In the genomic region with DNA sequence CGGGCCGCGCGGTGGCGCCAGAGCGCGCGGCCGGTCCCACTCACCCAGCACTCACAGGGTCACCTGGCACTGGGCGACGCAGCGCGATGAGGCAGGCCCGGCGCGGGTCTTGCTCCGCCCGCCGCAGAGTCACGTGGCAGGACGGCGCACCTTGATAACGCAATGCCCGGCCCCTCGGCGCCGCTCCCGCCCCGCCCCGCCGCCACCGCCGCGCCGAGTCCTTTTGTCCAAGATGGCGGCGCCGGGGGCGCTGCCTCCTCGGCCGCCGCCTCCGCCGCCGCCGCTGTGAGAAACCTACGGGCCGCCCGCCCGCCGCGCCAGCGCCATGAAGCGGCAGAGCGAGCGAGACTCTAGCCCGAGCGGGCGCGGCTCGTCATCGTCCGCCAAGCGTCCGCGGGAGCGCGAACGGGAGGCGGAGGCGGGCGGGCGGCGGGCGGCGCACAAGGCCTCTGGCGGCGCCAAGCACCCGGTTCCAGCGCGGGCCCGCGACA, we compare ENCODE assay signal across 1 cellular context.
A peak's percentile ranks its signal among the peaks of the same experiment; 100 is the strongest.
TF ChIP-seq lines count a peak whose summit lies in the region.

A gene with protein sequence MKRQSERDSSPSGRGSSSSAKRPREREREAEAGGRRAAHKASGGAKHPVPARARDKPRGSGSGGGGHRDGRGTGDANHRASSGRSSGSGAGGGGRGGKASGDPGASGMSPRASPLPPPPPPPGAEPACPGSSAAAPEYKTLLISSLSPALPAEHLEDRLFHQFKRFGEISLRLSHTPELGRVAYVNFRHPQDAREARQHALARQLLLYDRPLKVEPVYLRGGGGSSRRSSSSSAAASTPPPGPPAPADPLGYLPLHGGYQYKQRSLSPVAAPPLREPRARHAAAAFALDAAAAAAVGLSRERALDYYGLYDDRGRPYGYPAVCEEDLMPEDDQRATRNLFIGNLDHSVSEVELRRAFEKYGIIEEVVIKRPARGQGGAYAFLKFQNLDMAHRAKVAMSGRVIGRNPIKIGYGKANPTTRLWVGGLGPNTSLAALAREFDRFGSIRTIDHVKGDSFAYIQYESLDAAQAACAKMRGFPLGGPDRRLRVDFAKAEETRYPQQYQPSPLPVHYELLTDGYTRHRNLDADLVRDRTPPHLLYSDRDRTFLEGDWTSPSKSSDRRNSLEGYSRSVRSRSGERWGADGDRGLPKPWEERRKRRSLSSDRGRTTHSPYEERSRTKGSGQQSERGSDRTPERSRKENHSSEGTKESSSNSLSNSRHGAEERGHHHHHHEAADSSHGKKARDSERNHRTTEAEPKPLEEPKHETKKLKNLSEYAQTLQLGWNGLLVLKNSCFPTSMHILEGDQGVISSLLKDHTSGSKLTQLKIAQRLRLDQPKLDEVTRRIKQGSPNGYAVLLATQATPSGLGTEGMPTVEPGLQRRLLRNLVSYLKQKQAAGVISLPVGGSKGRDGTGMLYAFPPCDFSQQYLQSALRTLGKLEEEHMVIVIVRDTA (plus strand): TSS at position 211 of the 491 bp plus-strand sequence. CDS start 115 bp downstream, at position 326.

TF ChIP-seq in K562, 482 proteins besides CTCF, POLR2A, EP300 and RAD21 (continued from another document and continues in another):
- TF ChIP-seq, protein P1, sequence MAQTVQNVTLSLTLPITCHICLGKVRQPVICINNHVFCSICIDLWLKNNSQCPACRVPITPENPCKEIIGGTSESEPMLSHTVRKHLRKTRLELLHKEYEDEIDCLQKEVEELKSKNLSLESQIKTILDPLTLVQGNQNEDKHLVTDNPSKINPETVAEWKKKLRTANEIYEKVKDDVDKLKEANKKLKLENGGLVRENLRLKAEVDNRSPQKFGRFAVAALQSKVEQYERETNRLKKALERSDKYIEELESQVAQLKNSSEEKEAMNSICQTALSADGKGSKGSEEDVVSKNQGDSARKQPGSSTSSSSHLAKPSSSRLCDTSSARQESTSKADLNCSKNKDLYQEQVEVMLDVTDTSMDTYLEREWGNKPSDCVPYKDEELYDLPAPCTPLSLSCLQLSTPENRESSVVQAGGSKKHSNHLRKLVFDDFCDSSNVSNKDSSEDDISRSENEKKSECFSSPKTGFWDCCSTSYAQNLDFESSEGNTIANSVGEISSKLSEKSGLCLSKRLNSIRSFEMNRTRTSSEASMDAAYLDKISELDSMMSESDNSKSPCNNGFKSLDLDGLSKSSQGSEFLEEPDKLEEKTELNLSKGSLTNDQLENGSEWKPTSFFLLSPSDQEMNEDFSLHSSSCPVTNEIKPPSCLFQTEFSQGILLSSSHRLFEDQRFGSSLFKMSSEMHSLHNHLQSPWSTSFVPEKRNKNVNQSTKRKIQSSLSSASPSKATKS (CRISPR knock-in tag; IDR thresholded peaks at IDR 0.05) = no peak
- TF ChIP-seq NFIC (IDR thresholded peaks at IDR 0.05) = no peak; the same call in 1 of the 2 replicates
- TF ChIP-seq ZNF699 (CRISPR knock-in tag; IDR thresholded peaks at IDR 0.05; ENCODE audit: insufficient replicate concordance) = no peak
- TF ChIP-seq HMGN3 (IDR thresholded peaks at IDR 0.05; ENCODE audit: borderline replicate concordance, extremely low read depth, insufficient read length, low read depth, low read length) = peak; percentile 78
- no peak for TF ChIP-seq ZNF707 (CRISPR knock-in tag; conservative IDR thresholded peaks at IDR 0.05)
- TF ChIP-seq ZC3H8 (IDR thresholded peaks at IDR 0.05) = no peak
- no peak for TF ChIP-seq ZNF589 (CRISPR knock-in tag; IDR thresholded peaks at IDR 0.05; ENCODE audit: low read depth)
- TF ChIP-seq, protein P2, sequence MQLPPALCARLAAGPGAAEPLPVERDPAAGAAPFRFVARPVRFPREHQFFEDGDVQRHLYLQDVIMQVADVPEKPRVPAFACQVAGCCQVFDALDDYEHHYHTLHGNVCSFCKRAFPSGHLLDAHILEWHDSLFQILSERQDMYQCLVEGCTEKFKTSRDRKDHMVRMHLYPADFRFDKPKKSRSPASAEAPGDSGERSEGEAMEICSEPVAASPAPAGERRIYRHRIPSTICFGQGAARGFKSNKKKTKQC (CRISPR knock-in tag; IDR thresholded peaks at IDR 0.05) = no peak
- TF ChIP-seq, protein P3, sequence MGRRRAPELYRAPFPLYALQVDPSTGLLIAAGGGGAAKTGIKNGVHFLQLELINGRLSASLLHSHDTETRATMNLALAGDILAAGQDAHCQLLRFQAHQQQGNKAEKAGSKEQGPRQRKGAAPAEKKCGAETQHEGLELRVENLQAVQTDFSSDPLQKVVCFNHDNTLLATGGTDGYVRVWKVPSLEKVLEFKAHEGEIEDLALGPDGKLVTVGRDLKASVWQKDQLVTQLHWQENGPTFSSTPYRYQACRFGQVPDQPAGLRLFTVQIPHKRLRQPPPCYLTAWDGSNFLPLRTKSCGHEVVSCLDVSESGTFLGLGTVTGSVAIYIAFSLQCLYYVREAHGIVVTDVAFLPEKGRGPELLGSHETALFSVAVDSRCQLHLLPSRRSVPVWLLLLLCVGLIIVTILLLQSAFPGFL (CRISPR knock-in tag; IDR thresholded peaks at IDR 0.05) = no peak
- no peak for TF ChIP-seq ZSCAN29 (IDR thresholded peaks at IDR 0.05)
- TF ChIP-seq, protein P4, sequence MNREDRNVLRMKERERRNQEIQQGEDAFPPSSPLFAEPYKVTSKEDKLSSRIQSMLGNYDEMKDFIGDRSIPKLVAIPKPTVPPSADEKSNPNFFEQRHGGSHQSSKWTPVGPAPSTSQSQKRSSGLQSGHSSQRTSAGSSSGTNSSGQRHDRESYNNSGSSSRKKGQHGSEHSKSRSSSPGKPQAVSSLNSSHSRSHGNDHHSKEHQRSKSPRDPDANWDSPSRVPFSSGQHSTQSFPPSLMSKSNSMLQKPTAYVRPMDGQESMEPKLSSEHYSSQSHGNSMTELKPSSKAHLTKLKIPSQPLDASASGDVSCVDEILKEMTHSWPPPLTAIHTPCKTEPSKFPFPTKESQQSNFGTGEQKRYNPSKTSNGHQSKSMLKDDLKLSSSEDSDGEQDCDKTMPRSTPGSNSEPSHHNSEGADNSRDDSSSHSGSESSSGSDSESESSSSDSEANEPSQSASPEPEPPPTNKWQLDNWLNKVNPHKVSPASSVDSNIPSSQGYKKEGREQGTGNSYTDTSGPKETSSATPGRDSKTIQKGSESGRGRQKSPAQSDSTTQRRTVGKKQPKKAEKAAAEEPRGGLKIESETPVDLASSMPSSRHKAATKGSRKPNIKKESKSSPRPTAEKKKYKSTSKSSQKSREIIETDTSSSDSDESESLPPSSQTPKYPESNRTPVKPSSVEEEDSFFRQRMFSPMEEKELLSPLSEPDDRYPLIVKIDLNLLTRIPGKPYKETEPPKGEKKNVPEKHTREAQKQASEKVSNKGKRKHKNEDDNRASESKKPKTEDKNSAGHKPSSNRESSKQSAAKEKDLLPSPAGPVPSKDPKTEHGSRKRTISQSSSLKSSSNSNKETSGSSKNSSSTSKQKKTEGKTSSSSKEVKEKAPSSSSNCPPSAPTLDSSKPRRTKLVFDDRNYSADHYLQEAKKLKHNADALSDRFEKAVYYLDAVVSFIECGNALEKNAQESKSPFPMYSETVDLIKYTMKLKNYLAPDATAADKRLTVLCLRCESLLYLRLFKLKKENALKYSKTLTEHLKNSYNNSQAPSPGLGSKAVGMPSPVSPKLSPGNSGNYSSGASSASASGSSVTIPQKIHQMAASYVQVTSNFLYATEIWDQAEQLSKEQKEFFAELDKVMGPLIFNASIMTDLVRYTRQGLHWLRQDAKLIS (CRISPR knock-in tag; IDR thresholded peaks at IDR 0.05) = no peak
- TF ChIP-seq CC2D1A (IDR thresholded peaks at IDR 0.05) = no peak
- TF ChIP-seq ARID1B (IDR thresholded peaks at IDR 0.05) = no peak
- TF ChIP-seq, protein P5, sequence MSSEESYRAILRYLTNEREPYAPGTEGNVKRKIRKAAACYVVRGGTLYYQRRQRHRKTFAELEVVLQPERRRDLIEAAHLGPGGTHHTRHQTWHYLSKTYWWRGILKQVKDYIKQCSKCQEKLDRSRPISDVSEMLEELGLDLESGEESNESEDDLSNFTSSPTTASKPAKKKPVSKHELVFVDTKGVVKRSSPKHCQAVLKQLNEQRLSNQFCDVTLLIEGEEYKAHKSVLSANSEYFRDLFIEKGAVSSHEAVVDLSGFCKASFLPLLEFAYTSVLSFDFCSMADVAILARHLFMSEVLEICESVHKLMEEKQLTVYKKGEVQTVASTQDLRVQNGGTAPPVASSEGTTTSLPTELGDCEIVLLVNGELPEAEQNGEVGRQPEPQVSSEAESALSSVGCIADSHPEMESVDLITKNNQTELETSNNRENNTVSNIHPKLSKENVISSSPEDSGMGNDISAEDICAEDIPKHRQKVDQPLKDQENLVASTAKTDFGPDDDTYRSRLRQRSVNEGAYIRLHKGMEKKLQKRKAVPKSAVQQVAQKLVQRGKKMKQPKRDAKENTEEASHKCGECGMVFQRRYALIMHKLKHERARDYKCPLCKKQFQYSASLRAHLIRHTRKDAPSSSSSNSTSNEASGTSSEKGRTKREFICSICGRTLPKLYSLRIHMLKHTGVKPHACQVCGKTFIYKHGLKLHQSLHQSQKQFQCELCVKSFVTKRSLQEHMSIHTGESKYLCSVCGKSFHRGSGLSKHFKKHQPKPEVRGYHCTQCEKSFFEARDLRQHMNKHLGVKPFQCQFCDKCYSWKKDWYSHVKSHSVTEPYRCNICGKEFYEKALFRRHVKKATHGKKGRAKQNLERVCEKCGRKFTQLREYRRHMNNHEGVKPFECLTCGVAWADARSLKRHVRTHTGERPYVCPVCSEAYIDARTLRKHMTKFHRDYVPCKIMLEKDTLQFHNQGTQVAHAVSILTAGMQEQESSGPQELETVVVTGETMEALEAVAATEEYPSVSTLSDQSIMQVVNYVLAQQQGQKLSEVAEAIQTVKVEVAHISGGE (CRISPR knock-in tag; IDR thresholded peaks at IDR 0.05) = no peak
- no peak for TF ChIP-seq MXI1 (IDR thresholded peaks at IDR 0.05; ENCODE audit: low read depth, low read length)
- TF ChIP-seq, protein P6, sequence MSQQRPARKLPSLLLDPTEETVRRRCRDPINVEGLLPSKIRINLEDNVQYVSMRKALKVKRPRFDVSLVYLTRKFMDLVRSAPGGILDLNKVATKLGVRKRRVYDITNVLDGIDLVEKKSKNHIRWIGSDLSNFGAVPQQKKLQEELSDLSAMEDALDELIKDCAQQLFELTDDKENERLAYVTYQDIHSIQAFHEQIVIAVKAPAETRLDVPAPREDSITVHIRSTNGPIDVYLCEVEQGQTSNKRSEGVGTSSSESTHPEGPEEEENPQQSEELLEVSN (IDR thresholded peaks at IDR 0.05; ENCODE audit: borderline replicate concordance in 1 of 2, extremely low read depth in 1 of 2, insufficient read depth in 1 of 2, insufficient read length in 1 of 2, low read depth in 1 of 2, low read length in 1 of 2, poor library complexity in 1 of 2, severe bottlenecking in 1 of 2) = peak; percentile 45 to 71
- no peak for TF ChIP-seq CREBBP (IDR thresholded peaks at IDR 0.05; ENCODE audit: low read depth, low read length)
- TF ChIP-seq, protein P7, sequence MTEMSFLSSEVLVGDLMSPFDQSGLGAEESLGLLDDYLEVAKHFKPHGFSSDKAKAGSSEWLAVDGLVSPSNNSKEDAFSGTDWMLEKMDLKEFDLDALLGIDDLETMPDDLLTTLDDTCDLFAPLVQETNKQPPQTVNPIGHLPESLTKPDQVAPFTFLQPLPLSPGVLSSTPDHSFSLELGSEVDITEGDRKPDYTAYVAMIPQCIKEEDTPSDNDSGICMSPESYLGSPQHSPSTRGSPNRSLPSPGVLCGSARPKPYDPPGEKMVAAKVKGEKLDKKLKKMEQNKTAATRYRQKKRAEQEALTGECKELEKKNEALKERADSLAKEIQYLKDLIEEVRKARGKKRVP (CRISPR knock-in tag; IDR thresholded peaks at IDR 0.05) = no peak
- no peak for TF ChIP-seq ZNF121 (CRISPR knock-in tag; conservative IDR thresholded peaks at IDR 0.05)
- no peak for TF ChIP-seq FOXJ2 (tag; IDR thresholded peaks at IDR 0.05)
- TF ChIP-seq GATAD2B (IDR thresholded peaks at IDR 0.05; ENCODE audit: borderline replicate concordance) = 0 out of 2 replicates have a peak, but pooled peaks have one; percentile 30
- no peak for TF ChIP-seq ZNF436 (CRISPR knock-in tag; IDR thresholded peaks at IDR 0.05)
- no peak for TF ChIP-seq SMAD1 (IDR thresholded peaks at IDR 0.05; ENCODE audit: low read depth, low read length, partially characterized antibody)
- no peak for TF ChIP-seq HDAC2 (IDR thresholded peaks at IDR 0.05)
- TF ChIP-seq, protein P8, sequence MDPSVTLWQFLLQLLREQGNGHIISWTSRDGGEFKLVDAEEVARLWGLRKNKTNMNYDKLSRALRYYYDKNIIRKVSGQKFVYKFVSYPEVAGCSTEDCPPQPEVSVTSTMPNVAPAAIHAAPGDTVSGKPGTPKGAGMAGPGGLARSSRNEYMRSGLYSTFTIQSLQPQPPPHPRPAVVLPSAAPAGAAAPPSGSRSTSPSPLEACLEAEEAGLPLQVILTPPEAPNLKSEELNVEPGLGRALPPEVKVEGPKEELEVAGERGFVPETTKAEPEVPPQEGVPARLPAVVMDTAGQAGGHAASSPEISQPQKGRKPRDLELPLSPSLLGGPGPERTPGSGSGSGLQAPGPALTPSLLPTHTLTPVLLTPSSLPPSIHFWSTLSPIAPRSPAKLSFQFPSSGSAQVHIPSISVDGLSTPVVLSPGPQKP (CRISPR knock-in tag; IDR thresholded peaks at IDR 0.05) = no peak
- TF ChIP-seq, protein P9, sequence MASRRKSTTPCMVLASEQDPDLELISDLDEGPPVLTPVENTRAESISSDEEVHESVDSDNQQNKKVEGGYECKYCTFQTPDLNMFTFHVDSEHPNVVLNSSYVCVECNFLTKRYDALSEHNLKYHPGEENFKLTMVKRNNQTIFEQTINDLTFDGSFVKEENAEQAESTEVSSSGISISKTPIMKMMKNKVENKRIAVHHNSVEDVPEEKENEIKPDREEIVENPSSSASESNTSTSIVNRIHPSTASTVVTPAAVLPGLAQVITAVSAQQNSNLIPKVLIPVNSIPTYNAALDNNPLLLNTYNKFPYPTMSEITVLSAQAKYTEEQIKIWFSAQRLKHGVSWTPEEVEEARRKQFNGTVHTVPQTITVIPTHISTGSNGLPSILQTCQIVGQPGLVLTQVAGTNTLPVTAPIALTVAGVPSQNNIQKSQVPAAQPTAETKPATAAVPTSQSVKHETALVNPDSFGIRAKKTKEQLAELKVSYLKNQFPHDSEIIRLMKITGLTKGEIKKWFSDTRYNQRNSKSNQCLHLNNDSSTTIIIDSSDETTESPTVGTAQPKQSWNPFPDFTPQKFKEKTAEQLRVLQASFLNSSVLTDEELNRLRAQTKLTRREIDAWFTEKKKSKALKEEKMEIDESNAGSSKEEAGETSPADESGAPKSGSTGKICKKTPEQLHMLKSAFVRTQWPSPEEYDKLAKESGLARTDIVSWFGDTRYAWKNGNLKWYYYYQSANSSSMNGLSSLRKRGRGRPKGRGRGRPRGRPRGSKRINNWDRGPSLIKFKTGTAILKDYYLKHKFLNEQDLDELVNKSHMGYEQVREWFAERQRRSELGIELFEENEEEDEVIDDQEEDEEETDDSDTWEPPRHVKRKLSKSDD (conservative IDR thresholded peaks at IDR 0.05; ENCODE audit: low read length) = no peak
- TF ChIP-seq PHF21A (IDR thresholded peaks at IDR 0.05; ENCODE audit: borderline replicate concordance, low read depth) = no peak
- TF ChIP-seq ZNF431 (CRISPR knock-in tag; IDR thresholded peaks at IDR 0.05) = no peak
- TF ChIP-seq, protein P10, sequence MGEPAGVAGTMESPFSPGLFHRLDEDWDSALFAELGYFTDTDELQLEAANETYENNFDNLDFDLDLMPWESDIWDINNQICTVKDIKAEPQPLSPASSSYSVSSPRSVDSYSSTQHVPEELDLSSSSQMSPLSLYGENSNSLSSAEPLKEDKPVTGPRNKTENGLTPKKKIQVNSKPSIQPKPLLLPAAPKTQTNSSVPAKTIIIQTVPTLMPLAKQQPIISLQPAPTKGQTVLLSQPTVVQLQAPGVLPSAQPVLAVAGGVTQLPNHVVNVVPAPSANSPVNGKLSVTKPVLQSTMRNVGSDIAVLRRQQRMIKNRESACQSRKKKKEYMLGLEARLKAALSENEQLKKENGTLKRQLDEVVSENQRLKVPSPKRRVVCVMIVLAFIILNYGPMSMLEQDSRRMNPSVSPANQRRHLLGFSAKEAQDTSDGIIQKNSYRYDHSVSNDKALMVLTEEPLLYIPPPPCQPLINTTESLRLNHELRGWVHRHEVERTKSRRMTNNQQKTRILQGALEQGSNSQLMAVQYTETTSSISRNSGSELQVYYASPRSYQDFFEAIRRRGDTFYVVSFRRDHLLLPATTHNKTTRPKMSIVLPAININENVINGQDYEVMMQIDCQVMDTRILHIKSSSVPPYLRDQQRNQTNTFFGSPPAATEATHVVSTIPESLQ (CRISPR knock-in tag; IDR thresholded peaks at IDR 0.05) = no peak
- TF ChIP-seq BRD9 (IDR thresholded peaks at IDR 0.05; ENCODE audit: low read depth, partially characterized antibody) = no peak
- TF ChIP-seq FOXA3 (CRISPR knock-in tag; conservative IDR thresholded peaks at IDR 0.05 in 1 of 2, IDR thresholded peaks at IDR 0.05 in 1 of 2) = no peak
